In genomic region chr3:134017490-134017889, GRCh38 we compare ENCODE assay signal across 17 cellular contexts. TPM values are rescaled to one million over a fixed set of nuclear protein-coding genes. Genes with fewer than 3 reads are reported as not detected.
A peak's percentile ranks its signal among the peaks of the same experiment; 100 is the strongest.
DNase-seq lines count a peak whose midpoint lies in the region; ATAC-seq and TF ChIP-seq lines count a peak whose summit lies in the region.
"Had no signal": no experiment of that assay in that cellular context is flagged by ENCODE, and none has a peak within 500 bp of the region (broad histone marks: within the 10 kb centered on the region; RNA-seq: fewer than 3 reads in every experiment).

No MANE protein-coding gene starts in this region.

- ATAC-seq in Panc1 = peak; percentile 30; the same call in 1 of the 2 replicates
- ATAC-seq in stimulated activated naive CD8-positive, alpha-beta T cell treated with anti-CD3 and anti-CD28 coated beads, Interleukin-15, Interleukin-2, amounts not matched to agents 100 U/mL and 50 U/mL, for 24 hours = no peak
- ATAC-seq: A549; CD8-positive, alpha-beta T cell; GM12878 had no signal

- H3K4me1 ChIP-seq in Panc1 (ENCODE audit: control insufficient read depth, insufficient read depth, low read length) = no peaks in the 10 kb centered on the region
- H3K4me1 ChIP-seq in neuronal stem cell (ENCODE audit: control insufficient read depth in 2 of 2, insufficient read depth in 1 of 2, low read depth in 1 of 2, low read length in 2 of 2) = no peaks in the 10 kb centered on the region
- H3K4me1 ChIP-seq: A549, HAP-1 had no signal

- H2AFZ ChIP-seq in neuronal stem cell (ENCODE audit: low read length) = no peak overlapping the region

- no peak overlapping the region for H4K8ac ChIP-seq in neuronal stem cell (ENCODE audit: low read depth, low read length)

- H4K91ac ChIP-seq in neuronal stem cell (ENCODE audit: low read depth, low read length, poor library complexity) = peak overlapping the region; percentile 4

- intact Hi-C loops in Panc1 (cut with micrococcal nuclease; ENCODE audit: unreplicated experiment) = no loop called here

- H3K4me3 ChIP-seq in Panc1 (ENCODE audit: low read depth in 2 of 2, low read length in 2 of 2) (no peak overlapping the region), neuronal stem cell (ENCODE audit: low read length in 2 of 2) (no peak overlapping the region)
- H3K4me3 ChIP-seq: A549, GM12878, HAP-1 had no signal

- TF ChIP-seq CTCF in Panc1 (IDR thresholded peaks at IDR 0.05) = no peak
- no peak for TF ChIP-seq CTCF in GM10266 (IDR thresholded peaks at IDR 0.05; ENCODE audit: control insufficient read depth, insufficient read depth, low read depth, missing control alignments)

- no peak overlapping the region for H2BK5ac ChIP-seq in neuronal stem cell (ENCODE audit: low read length)

- H3K79me1 ChIP-seq in neuronal stem cell (ENCODE audit: low read depth, low read length) = no peaks in the 10 kb centered on the region

- H2BK120ac ChIP-seq in neuronal stem cell (ENCODE audit: low read depth, low read length) = no peak overlapping the region

- no peak overlapping the region for H3K23ac ChIP-seq in neuronal stem cell (ENCODE audit: low read depth, low read length, poor library complexity)

- no peaks in the 10 kb centered on the region for H3K36me3 Mint-ChIP-seq in T-helper 2 cell treated with Interferon-gamma antibody and Interleukin-4, amounts not matched to agents 5 μg/mL and 100 μg/mL, for 36 hours (ENCODE audit: low read depth)
- H3K36me3 Mint-ChIP-seq: CD8-positive, alpha-beta T cell had no signal

- no peak overlapping the region for H2BK12ac ChIP-seq in neuronal stem cell (ENCODE audit: low read length)

- no peak overlapping the region for H3K9ac ChIP-seq in neuronal stem cell (ENCODE audit: low read depth, low read length, poor library complexity)

- H2AK5ac ChIP-seq in neuronal stem cell (ENCODE audit: low read depth, low read length) = no peak overlapping the region

- peak; percentile 35 for DNase-seq in activated CD8-positive, alpha-beta memory T cell treated with anti-CD3 and anti-CD28 coated beads for 24 hours
- DNase-seq in activated CD8-positive, alpha-beta memory T cell treated with anti-CD3 and anti-CD28 coated beads, Interleukin-2, amount 50 U/mL, for 4 hours = no peak
- DNase-seq in Panc1 (ENCODE audit: low read depth, low spot score) (no peak), neuronal stem cell (ENCODE audit: low spot score) (no peak), GM10266 (ENCODE audit: extremely low spot score) (no peak)
- DNase-seq in stimulated activated naive CD8-positive, alpha-beta T cell treated with anti-CD3 and anti-CD28 coated beads, Interleukin-15, Interleukin-2, amounts not matched to agents 100 U/mL and 50 U/mL, for 24 hours = no peak
- no peak for DNase-seq in T-helper 2 cell treated with Interferon-gamma antibody and Interleukin-4, amounts not matched to agents 5 μg/mL and 100 μg/mL, for 36 hours (ENCODE audit: low spot score)
- DNase-seq: AML-193; Calu3; CD8-positive, alpha-beta T cell; DMS79 treated with DMSO at 0.1 percent for 48 hours; GF-D8 had no signal

- CTCF ChIA-PET in Panc1 (lab: Charles Lee) = no interaction called here

- H3K4me2 ChIP-seq in neuronal stem cell (ENCODE audit: insufficient read depth, low read length, poor library complexity, severe bottlenecking) = no peak overlapping the region
- H3K4me2 ChIP-seq: A549 had no signal

- in situ Hi-C loops in Panc1 (cut with HindIII; ENCODE audit: low pct_unique_long_range_greater_than_20kb, low sequenced_read_pairs) = no loop called here

- H3K18ac ChIP-seq in neuronal stem cell (ENCODE audit: low read length) = no peak overlapping the region

- no peak overlapping the region for H3K27ac Mint-ChIP-seq in T-helper 2 cell treated with Interferon-gamma antibody and Interleukin-4, amounts not matched to agents 5 μg/mL and 100 μg/mL, for 36 hours
- H3K27ac Mint-ChIP-seq: CD8-positive, alpha-beta T cell had no signal

- no peak overlapping the region for H2BK15ac ChIP-seq in neuronal stem cell (ENCODE audit: low read length)

- no peaks in the 10 kb centered on the region for H3K9me3 ChIP-seq in Panc1 (ENCODE audit: control insufficient read depth, insufficient read depth, low read depth, low read length)
- H3K9me3 ChIP-seq in neuronal stem cell (replicated peaks in 1 of 2; ENCODE audit: control insufficient read depth in 2 of 2, insufficient read depth in 1 of 2, low read depth in 1 of 2, low read length in 2 of 2) = no peaks in the 10 kb centered on the region
- H3K9me3 ChIP-seq: A549, HAP-1 had no signal

- no CpG with 5 or more reads among the region's 5 CpGs for WGBS in neuronal stem cell (ENCODE audit: extremely low coverage in 2 of 2, insufficient read length in 2 of 2, insufficient replicate concordance in 1 of 2), 2 donors

- H3K4ac ChIP-seq in neuronal stem cell (ENCODE audit: low read length) = no peak overlapping the region

- H3K27me3 Mint-ChIP-seq in T-helper 2 cell treated with Interferon-gamma antibody and Interleukin-4, amounts not matched to agents 5 μg/mL and 100 μg/mL, for 36 hours (ENCODE audit: low read depth) = peaks cover 3% of the 10 kb centered on the region

- BruUV-seq in Panc1 (replicated peaks; lab: Mats Ljungman, UMichigan) = no TSS peak

- H3K27me3 ChIP-seq in Panc1 (ENCODE audit: control insufficient read depth, insufficient read depth, low read length) = no peaks in the 10 kb centered on the region; the same call in 1 of the 2 replicates
- peaks cover 0 to 7% (median 0%) of the 10 kb centered on the region in 3 experiments for H3K27me3 ChIP-seq in neuronal stem cell (ENCODE audit: control insufficient read depth in 3 of 3, insufficient read depth in 3 of 3, low read depth in 1 of 3, low read length in 3 of 3)

- H3K27ac ChIP-seq in Panc1 (ENCODE audit: low read length) (no peak overlapping the region), neuronal stem cell (replicated peaks; ENCODE audit: low read length) (no peak overlapping the region)
- H3K27ac ChIP-seq: 22Rv1, A549 had no signal

- H3K36me3 ChIP-seq in Panc1 (ENCODE audit: control insufficient read depth, insufficient read depth, low read length) (no peaks in the 10 kb centered on the region), neuronal stem cell (replicated peaks in 1 of 2; ENCODE audit: control insufficient read depth in 2 of 2, insufficient read depth in 2 of 2, low read length in 2 of 2) (no peaks in the 10 kb centered on the region)
- H3K36me3 ChIP-seq: HAP-1 had no signal

- no peaks in the 10 kb centered on the region for H3K4me1 Mint-ChIP-seq in T-helper 2 cell treated with Interferon-gamma antibody and Interleukin-4, amounts not matched to agents 5 μg/mL and 100 μg/mL, for 36 hours (ENCODE audit: low read depth)

- no peaks in the 10 kb centered on the region for H3K9me3 Mint-ChIP-seq in T-helper 2 cell treated with Interferon-gamma antibody and Interleukin-4, amounts not matched to agents 5 μg/mL and 100 μg/mL, for 36 hours
- H3K9me3 Mint-ChIP-seq: CD8-positive, alpha-beta T cell had no signal

- no peak overlapping the region for H3K14ac ChIP-seq in neuronal stem cell (ENCODE audit: low read length)

- POLR2A ChIA-PET in Panc1 (lab: Charles Lee) = no interaction called here

- no peak overlapping the region for H3K4me3 Mint-ChIP-seq in T-helper 2 cell treated with Interferon-gamma antibody and Interleukin-4, amounts not matched to agents 5 μg/mL and 100 μg/mL, for 36 hours
- H3K4me3 Mint-ChIP-seq: CD8-positive, alpha-beta T cell had no signal

RNA-seq across cellular contexts. Expression of gene SLCO2A1, which starts 12.2 kb away (rescaled TPM):
- total RNA-seq in Panc1 (2021; ENCODE audit: unreplicated experiment) = 0.62 TPM
- 3.8 TPM for polyA plus RNA-seq in Panc1 (2012; ENCODE audit: insufficient read length)
- 0.60 TPM for polyA plus RNA-seq in neuronal stem cell (2013, experiment 1 of 2)
- polyA plus RNA-seq in neuronal stem cell (2013, experiment 2 of 2) = 0.82 TPM
- total RNA-seq: Calu3; CD8-positive, alpha-beta T cell; HT-29 had no signal
- polyA plus RNA-seq: GM12878 had no signal
